1 cellular context compared by ENCODE assay signal in genomic region chr1:46718727-46719622, GRCh38.
TF ChIP-seq lines count a peak whose summit lies in the region.

Gene EFCAB14 (minus strand): TSS chr1:46719114. CDS start chr1:46718087, 1,027 bp downstream.

TF ChIP-seq in HepG2, 621 proteins besides CTCF, POLR2A, EP300 and RAD21 (continued from another document and continues in another):
- TF ChIP-seq, protein P1, sequence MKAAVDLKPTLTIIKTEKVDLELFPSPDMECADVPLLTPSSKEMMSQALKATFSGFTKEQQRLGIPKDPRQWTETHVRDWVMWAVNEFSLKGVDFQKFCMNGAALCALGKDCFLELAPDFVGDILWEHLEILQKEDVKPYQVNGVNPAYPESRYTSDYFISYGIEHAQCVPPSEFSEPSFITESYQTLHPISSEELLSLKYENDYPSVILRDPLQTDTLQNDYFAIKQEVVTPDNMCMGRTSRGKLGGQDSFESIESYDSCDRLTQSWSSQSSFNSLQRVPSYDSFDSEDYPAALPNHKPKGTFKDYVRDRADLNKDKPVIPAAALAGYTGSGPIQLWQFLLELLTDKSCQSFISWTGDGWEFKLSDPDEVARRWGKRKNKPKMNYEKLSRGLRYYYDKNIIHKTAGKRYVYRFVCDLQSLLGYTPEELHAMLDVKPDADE (CRISPR knock-in tag; IDR thresholded peaks at IDR 0.05): no peak
- TF ChIP-seq ZNF616 (CRISPR knock-in tag; IDR thresholded peaks at IDR 0.05; ENCODE audit: low read depth): peak; percentile 9; the same call in 1 of the 2 replicates
- peak; percentile 22; the same call in 1 of the 2 replicates for TF ChIP-seq HNF4G (IDR thresholded peaks at IDR 0.05; ENCODE audit: borderline replicate concordance, low read depth, low read length)
- TF ChIP-seq HNF4G (CRISPR knock-in tag; IDR thresholded peaks at IDR 0.05; ENCODE audit: borderline replicate concordance, low read depth): 0 out of 2 replicates have a peak, but pooled peaks have one; percentile 35
- TF ChIP-seq ATF4 (CRISPR knock-in tag; IDR thresholded peaks at IDR 0.05): no peak
- TF ChIP-seq PHF8 (CRISPR knock-in tag; IDR thresholded peaks at IDR 0.05): peak; percentile 88
- no peak for TF ChIP-seq ARHGAP35 (CRISPR knock-in tag; IDR thresholded peaks at IDR 0.05; ENCODE audit: borderline replicate concordance)
- TF ChIP-seq, protein P2, sequence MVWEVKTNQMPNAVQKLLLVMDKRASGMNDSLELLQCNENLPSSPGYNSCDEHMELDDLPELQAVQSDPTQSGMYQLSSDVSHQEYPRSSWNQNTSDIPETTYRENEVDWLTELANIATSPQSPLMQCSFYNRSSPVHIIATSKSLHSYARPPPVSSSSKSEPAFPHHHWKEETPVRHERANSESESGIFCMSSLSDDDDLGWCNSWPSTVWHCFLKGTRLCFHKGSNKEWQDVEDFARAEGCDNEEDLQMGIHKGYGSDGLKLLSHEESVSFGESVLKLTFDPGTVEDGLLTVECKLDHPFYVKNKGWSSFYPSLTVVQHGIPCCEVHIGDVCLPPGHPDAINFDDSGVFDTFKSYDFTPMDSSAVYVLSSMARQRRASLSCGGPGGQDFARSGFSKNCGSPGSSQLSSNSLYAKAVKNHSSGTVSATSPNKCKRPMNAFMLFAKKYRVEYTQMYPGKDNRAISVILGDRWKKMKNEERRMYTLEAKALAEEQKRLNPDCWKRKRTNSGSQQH (CRISPR knock-in tag; IDR thresholded peaks at IDR 0.05; ENCODE audit: low read depth): no peak
- peak; percentile 92 for TF ChIP-seq ATF1 (CRISPR knock-in tag; IDR thresholded peaks at IDR 0.05)
- TF ChIP-seq, protein P3, sequence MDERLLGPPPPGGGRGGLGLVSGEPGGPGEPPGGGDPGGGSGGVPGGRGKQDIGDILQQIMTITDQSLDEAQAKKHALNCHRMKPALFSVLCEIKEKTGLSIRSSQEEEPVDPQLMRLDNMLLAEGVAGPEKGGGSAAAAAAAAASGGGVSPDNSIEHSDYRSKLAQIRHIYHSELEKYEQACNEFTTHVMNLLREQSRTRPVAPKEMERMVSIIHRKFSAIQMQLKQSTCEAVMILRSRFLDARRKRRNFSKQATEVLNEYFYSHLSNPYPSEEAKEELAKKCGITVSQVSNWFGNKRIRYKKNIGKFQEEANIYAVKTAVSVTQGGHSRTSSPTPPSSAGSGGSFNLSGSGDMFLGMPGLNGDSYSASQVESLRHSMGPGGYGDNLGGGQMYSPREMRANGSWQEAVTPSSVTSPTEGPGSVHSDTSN (CRISPR knock-in tag; IDR thresholded peaks at IDR 0.05): no peak
- no peak for TF ChIP-seq GLMP (CRISPR knock-in tag; IDR thresholded peaks at IDR 0.05; ENCODE audit: borderline replicate concordance)
- TF ChIP-seq, protein P4, sequence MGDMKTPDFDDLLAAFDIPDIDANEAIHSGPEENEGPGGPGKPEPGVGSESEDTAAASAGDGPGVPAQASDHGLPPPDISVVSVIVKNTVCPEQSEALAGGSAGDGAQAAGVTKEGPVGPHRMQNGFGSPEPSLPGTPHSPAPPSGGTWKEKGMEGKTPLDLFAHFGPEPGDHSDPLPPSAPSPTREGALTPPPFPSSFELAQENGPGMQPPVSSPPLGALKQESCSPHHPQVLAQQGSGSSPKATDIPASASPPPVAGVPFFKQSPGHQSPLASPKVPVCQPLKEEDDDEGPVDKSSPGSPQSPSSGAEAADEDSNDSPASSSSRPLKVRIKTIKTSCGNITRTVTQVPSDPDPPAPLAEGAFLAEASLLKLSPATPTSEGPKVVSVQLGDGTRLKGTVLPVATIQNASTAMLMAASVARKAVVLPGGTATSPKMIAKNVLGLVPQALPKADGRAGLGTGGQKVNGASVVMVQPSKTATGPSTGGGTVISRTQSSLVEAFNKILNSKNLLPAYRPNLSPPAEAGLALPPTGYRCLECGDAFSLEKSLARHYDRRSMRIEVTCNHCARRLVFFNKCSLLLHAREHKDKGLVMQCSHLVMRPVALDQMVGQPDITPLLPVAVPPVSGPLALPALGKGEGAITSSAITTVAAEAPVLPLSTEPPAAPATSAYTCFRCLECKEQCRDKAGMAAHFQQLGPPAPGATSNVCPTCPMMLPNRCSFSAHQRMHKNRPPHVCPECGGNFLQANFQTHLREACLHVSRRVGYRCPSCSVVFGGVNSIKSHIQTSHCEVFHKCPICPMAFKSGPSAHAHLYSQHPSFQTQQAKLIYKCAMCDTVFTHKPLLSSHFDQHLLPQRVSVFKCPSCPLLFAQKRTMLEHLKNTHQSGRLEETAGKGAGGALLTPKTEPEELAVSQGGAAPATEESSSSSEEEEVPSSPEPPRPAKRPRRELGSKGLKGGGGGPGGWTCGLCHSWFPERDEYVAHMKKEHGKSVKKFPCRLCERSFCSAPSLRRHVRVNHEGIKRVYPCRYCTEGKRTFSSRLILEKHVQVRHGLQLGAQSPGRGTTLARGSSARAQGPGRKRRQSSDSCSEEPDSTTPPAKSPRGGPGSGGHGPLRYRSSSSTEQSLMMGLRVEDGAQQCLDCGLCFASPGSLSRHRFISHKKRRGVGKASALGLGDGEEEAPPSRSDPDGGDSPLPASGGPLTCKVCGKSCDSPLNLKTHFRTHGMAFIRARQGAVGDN (CRISPR knock-in tag; IDR thresholded peaks at IDR 0.05): peak; percentile 81
- TF ChIP-seq GFI1 (CRISPR knock-in tag; IDR thresholded peaks at IDR 0.05; ENCODE audit: borderline replicate concordance): no peak
- 0 out of 2 replicates have a peak, but pooled peaks have one; percentile 25 for TF ChIP-seq HNF4A (CRISPR knock-in tag; IDR thresholded peaks at IDR 0.05)
- no peak for TF ChIP-seq ZNF12 (CRISPR knock-in tag; IDR thresholded peaks at IDR 0.05)
- peak; percentile 94 for TF ChIP-seq SAP130 (CRISPR knock-in tag; IDR thresholded peaks at IDR 0.05; ENCODE audit: low read depth)
- no peak for TF ChIP-seq NFE2L1 (CRISPR knock-in tag; IDR thresholded peaks at IDR 0.05; ENCODE audit: borderline replicate concordance)
- TF ChIP-seq HNRNPH1 (optimal IDR thresholded peaks at IDR 0.05; ENCODE audit: low read depth, low read length): no peak
- no peak for TF ChIP-seq MBNL3 (CRISPR knock-in tag; conservative IDR thresholded peaks at IDR 0.05)
- TF ChIP-seq SIX1 (CRISPR knock-in tag; IDR thresholded peaks at IDR 0.05; ENCODE audit: borderline replicate concordance): no peak
- peak; percentile 39; the same call in 1 of the 2 replicates for TF ChIP-seq ZBTB38 (CRISPR knock-in tag; IDR thresholded peaks at IDR 0.05)
- TF ChIP-seq ZNF782 (CRISPR knock-in tag; IDR thresholded peaks at IDR 0.05; ENCODE audit: borderline replicate concordance): no peak
- TF ChIP-seq ZNF530 (CRISPR knock-in tag; IDR thresholded peaks at IDR 0.05; ENCODE audit: low read depth): no peak
- 0 out of 2 replicates have a peak, but pooled peaks have one; percentile 48 for TF ChIP-seq BRCA1 (CRISPR knock-in tag; IDR thresholded peaks at IDR 0.05)
- TF ChIP-seq ZNF614 (CRISPR knock-in tag; IDR thresholded peaks at IDR 0.05; ENCODE audit: borderline replicate concordance): peak; percentile 32; the same call in 1 of the 2 replicates
- TF ChIP-seq ELF4 (CRISPR knock-in tag; IDR thresholded peaks at IDR 0.05; ENCODE audit: borderline replicate concordance): peak; percentile 97
- TF ChIP-seq, protein P5, sequence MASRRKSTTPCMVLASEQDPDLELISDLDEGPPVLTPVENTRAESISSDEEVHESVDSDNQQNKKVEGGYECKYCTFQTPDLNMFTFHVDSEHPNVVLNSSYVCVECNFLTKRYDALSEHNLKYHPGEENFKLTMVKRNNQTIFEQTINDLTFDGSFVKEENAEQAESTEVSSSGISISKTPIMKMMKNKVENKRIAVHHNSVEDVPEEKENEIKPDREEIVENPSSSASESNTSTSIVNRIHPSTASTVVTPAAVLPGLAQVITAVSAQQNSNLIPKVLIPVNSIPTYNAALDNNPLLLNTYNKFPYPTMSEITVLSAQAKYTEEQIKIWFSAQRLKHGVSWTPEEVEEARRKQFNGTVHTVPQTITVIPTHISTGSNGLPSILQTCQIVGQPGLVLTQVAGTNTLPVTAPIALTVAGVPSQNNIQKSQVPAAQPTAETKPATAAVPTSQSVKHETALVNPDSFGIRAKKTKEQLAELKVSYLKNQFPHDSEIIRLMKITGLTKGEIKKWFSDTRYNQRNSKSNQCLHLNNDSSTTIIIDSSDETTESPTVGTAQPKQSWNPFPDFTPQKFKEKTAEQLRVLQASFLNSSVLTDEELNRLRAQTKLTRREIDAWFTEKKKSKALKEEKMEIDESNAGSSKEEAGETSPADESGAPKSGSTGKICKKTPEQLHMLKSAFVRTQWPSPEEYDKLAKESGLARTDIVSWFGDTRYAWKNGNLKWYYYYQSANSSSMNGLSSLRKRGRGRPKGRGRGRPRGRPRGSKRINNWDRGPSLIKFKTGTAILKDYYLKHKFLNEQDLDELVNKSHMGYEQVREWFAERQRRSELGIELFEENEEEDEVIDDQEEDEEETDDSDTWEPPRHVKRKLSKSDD (CRISPR knock-in tag; IDR thresholded peaks at IDR 0.05; ENCODE audit: low read depth): no peak
- TF ChIP-seq AHR (CRISPR knock-in tag; IDR thresholded peaks at IDR 0.05): no peak
- TF ChIP-seq MED1 (CRISPR knock-in tag; IDR thresholded peaks at IDR 0.05): peak; percentile 28; the same call in 1 of the 2 replicates
- TF ChIP-seq ZMAT5 (CRISPR knock-in tag; IDR thresholded peaks at IDR 0.05; ENCODE audit: borderline replicate concordance, low read depth): no peak
- TF ChIP-seq GPBP1L1 (CRISPR knock-in tag; IDR thresholded peaks at IDR 0.05): no peak
- no peak for TF ChIP-seq RBAK (CRISPR knock-in tag; IDR thresholded peaks at IDR 0.05)
- peak; percentile 48; the same call in 1 of the 2 replicates for TF ChIP-seq ZNF225 (CRISPR knock-in tag; IDR thresholded peaks at IDR 0.05)
- TF ChIP-seq ELK4 (CRISPR knock-in tag; IDR thresholded peaks at IDR 0.05; ENCODE audit: borderline replicate concordance): no peak
- TF ChIP-seq ZNF232 (CRISPR knock-in tag; IDR thresholded peaks at IDR 0.05; ENCODE audit: borderline replicate concordance): peak; percentile 41; the same call in 1 of the 2 replicates
- TF ChIP-seq PITX1 (CRISPR knock-in tag; IDR thresholded peaks at IDR 0.05): no peak
- no peak for TF ChIP-seq ZBTB44 (CRISPR knock-in tag; IDR thresholded peaks at IDR 0.05)
- peak; percentile 72; the same call in 1 of the 2 replicates for TF ChIP-seq KDM5B (CRISPR knock-in tag; IDR thresholded peaks at IDR 0.05; ENCODE audit: borderline replicate concordance)
- peak; percentile 72 for TF ChIP-seq PATZ1 (CRISPR knock-in tag; IDR thresholded peaks at IDR 0.05)
